ENCODE assay signal across 1 cellular context in the genomic region with DNA sequence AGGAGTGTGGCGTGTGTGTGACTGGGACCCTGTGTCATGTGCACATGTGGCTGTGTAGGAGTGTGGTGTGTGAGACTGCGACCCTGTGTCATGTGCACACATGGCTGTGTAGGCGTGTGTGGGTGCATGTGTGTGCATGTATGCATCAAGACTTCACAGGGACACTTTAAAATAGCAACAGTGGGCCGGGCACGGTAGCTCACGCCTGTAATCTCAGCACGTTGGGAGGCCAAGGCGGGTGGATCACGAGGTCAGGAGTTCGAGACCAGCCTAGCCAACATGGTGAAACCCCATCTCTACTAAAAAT.
TF ChIP-seq lines count a peak whose summit lies in the region.

No MANE protein-coding gene starts in this region.

TF ChIP-seq in HepG2, 621 proteins besides CTCF, POLR2A, EP300 and RAD21:
- TF ChIP-seq ZNF776 (CRISPR knock-in tag; IDR thresholded peaks at IDR 0.05) (0 out of 2 replicates have a peak, but pooled peaks have one; percentile 39), JUND (CRISPR knock-in tag; IDR thresholded peaks at IDR 0.05) (0 out of 2 replicates have a peak, but pooled peaks have one; percentile 19)
- TF ChIP-seq, protein P1, sequence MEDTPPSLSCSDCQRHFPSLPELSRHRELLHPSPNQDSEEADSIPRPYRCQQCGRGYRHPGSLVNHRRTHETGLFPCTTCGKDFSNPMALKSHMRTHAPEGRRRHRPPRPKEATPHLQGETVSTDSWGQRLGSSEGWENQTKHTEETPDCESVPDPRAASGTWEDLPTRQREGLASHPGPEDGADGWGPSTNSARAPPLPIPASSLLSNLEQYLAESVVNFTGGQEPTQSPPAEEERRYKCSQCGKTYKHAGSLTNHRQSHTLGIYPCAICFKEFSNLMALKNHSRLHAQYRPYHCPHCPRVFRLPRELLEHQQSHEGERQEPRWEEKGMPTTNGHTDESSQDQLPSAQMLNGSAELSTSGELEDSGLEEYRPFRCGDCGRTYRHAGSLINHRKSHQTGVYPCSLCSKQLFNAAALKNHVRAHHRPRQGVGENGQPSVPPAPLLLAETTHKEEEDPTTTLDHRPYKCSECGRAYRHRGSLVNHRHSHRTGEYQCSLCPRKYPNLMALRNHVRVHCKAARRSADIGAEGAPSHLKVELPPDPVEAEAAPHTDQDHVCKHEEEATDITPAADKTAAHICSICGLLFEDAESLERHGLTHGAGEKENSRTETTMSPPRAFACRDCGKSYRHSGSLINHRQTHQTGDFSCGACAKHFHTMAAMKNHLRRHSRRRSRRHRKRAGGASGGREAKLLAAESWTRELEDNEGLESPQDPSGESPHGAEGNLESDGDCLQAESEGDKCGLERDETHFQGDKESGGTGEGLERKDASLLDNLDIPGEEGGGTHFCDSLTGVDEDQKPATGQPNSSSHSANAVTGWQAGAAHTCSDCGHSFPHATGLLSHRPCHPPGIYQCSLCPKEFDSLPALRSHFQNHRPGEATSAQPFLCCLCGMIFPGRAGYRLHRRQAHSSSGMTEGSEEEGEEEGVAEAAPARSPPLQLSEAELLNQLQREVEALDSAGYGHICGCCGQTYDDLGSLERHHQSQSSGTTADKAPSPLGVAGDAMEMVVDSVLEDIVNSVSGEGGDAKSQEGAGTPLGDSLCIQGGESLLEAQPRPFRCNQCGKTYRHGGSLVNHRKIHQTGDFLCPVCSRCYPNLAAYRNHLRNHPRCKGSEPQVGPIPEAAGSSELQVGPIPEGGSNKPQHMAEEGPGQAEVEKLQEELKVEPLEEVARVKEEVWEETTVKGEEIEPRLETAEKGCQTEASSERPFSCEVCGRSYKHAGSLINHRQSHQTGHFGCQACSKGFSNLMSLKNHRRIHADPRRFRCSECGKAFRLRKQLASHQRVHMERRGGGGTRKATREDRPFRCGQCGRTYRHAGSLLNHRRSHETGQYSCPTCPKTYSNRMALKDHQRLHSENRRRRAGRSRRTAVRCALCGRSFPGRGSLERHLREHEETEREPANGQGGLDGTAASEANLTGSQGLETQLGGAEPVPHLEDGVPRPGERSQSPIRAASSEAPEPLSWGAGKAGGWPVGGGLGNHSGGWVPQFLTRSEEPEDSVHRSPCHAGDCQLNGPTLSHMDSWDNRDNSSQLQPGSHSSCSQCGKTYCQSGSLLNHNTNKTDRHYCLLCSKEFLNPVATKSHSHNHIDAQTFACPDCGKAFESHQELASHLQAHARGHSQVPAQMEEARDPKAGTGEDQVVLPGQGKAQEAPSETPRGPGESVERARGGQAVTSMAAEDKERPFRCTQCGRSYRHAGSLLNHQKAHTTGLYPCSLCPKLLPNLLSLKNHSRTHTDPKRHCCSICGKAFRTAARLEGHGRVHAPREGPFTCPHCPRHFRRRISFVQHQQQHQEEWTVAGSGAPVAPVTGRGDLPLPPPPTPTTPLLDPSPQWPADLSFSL (CRISPR knock-in tag; IDR thresholded peaks at IDR 0.05): peak; percentile 68
TF ChIP-seq in HepG2: peak in this region for 3; not testable (repeated sequence) for 618.
